In the genomic region with DNA sequence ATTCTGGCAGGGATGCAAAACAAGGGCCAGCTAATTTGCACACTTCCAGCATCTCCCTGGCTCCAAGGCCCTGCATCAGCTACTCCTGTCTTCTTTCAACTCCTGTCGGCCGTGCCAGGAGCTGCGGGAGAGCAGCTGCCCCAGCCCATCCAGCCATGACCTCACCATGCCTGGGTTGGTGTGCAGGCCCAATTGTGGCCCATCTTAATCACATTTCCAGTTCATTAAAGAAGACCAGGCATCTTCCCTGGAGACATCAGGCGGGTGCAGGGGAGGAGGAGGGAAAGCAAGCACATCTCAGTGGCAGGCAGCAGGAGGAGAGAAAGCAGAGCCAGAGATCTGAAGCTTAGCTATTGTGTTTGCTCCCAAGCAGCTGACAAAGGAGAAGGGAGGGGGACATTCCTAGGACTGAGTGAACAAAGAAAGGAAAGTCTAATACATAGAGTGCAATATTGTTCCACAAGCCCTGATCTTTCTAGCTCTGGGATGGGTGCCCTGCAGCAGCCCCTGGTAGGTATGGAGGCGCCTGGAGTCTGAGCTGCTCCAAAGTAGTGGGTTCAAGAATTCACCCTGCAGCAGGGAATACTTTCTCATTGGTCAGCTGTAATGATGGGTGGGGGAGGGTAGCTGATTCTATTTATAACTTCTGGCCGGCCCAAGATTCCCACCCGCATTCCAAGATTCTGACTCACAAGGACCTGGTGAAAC, we compare ENCODE assay signal across 1 cellular context.
A peak's percentile ranks its signal among the peaks of the same experiment; 100 is the strongest.
TF ChIP-seq lines count a peak whose summit lies in the region.

No MANE protein-coding gene starts in this region.

TF ChIP-seq in SK-N-SH treated with all-trans-retinoic acid at 6 μM for 48 hours, 23 proteins besides CTCF, POLR2A, EP300 and RAD21 (continued from another document):
- TF ChIP-seq, protein P1, sequence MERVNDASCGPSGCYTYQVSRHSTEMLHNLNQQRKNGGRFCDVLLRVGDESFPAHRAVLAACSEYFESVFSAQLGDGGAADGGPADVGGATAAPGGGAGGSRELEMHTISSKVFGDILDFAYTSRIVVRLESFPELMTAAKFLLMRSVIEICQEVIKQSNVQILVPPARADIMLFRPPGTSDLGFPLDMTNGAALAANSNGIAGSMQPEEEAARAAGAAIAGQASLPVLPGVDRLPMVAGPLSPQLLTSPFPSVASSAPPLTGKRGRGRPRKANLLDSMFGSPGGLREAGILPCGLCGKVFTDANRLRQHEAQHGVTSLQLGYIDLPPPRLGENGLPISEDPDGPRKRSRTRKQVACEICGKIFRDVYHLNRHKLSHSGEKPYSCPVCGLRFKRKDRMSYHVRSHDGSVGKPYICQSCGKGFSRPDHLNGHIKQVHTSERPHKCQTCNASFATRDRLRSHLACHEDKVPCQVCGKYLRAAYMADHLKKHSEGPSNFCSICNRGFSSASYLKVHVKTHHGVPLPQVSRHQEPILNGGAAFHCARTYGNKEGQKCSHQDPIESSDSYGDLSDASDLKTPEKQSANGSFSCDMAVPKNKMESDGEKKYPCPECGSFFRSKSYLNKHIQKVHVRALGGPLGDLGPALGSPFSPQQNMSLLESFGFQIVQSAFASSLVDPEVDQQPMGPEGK (CRISPR knock-in tag; IDR thresholded peaks at IDR 0.05; ENCODE audit: borderline replicate concordance): 0 out of 2 replicates have a peak, but pooled peaks have one; percentile 70
- TF ChIP-seq, protein P2, sequence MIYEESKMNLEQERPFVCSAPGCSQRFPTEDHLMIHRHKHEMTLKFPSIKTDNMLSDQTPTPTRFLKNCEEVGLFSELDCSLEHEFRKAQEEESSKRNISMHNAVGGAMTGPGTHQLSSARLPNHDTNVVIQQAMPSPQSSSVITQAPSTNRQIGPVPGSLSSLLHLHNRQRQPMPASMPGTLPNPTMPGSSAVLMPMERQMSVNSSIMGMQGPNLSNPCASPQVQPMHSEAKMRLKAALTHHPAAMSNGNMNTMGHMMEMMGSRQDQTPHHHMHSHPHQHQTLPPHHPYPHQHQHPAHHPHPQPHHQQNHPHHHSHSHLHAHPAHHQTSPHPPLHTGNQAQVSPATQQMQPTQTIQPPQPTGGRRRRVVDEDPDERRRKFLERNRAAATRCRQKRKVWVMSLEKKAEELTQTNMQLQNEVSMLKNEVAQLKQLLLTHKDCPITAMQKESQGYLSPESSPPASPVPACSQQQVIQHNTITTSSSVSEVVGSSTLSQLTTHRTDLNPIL (CRISPR knock-in tag; IDR thresholded peaks at IDR 0.05; ENCODE audit: low read depth): peak; percentile 86
- 0 out of 2 replicates have a peak, but pooled peaks have one; percentile 16 for TF ChIP-seq ZNF70 (CRISPR knock-in tag; IDR thresholded peaks at IDR 0.05)
- TF ChIP-seq, protein P3, sequence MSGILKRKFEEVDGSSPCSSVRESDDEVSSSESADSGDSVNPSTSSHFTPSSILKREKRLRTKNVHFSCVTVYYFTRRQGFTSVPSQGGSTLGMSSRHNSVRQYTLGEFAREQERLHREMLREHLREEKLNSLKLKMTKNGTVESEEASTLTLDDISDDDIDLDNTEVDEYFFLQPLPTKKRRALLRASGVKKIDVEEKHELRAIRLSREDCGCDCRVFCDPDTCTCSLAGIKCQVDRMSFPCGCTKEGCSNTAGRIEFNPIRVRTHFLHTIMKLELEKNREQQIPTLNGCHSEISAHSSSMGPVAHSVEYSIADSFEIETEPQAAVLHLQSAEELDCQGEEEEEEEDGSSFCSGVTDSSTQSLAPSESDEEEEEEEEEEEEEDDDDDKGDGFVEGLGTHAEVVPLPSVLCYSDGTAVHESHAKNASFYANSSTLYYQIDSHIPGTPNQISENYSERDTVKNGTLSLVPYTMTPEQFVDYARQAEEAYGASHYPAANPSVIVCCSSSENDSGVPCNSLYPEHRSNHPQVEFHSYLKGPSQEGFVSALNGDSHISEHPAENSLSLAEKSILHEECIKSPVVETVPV (CRISPR knock-in tag; IDR thresholded peaks at IDR 0.05): 0 out of 2 replicates have a peak, but pooled peaks have one; percentile 19
- TF ChIP-seq, protein P4, sequence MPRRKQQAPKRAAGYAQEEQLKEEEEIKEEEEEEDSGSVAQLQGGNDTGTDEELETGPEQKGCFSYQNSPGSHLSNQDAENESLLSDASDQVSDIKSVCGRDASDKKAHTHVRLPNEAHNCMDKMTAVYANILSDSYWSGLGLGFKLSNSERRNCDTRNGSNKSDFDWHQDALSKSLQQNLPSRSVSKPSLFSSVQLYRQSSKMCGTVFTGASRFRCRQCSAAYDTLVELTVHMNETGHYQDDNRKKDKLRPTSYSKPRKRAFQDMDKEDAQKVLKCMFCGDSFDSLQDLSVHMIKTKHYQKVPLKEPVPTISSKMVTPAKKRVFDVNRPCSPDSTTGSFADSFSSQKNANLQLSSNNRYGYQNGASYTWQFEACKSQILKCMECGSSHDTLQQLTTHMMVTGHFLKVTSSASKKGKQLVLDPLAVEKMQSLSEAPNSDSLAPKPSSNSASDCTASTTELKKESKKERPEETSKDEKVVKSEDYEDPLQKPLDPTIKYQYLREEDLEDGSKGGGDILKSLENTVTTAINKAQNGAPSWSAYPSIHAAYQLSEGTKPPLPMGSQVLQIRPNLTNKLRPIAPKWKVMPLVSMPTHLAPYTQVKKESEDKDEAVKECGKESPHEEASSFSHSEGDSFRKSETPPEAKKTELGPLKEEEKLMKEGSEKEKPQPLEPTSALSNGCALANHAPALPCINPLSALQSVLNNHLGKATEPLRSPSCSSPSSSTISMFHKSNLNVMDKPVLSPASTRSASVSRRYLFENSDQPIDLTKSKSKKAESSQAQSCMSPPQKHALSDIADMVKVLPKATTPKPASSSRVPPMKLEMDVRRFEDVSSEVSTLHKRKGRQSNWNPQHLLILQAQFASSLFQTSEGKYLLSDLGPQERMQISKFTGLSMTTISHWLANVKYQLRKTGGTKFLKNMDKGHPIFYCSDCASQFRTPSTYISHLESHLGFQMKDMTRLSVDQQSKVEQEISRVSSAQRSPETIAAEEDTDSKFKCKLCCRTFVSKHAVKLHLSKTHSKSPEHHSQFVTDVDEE (CRISPR knock-in tag; IDR thresholded peaks at IDR 0.05): peak; percentile 55; the same call in 1 of the 2 replicates
- no peak for TF ChIP-seq ARNTL (CRISPR knock-in tag; IDR thresholded peaks at IDR 0.05; ENCODE audit: borderline replicate concordance, low read depth)
- no peak for TF ChIP-seq ZNF565 (CRISPR knock-in tag; conservative IDR thresholded peaks at IDR 0.05; ENCODE audit: low read depth)
- peak; percentile 89 for TF ChIP-seq ISL1 (CRISPR knock-in tag; IDR thresholded peaks at IDR 0.05)
- no peak for TF ChIP-seq BACH2 (CRISPR knock-in tag; IDR thresholded peaks at IDR 0.05; ENCODE audit: borderline replicate concordance)
- TF ChIP-seq CSDC2 (CRISPR knock-in tag; IDR thresholded peaks at IDR 0.05): 0 out of 2 replicates have a peak, but pooled peaks have one; percentile 76
- no peak for TF ChIP-seq ZC3H10 (CRISPR knock-in tag; IDR thresholded peaks at IDR 0.05)
- TF ChIP-seq TOX (CRISPR knock-in tag; IDR thresholded peaks at IDR 0.05; ENCODE audit: borderline replicate concordance): no peak
- TF ChIP-seq GLIS3 (CRISPR knock-in tag; IDR thresholded peaks at IDR 0.05): peak; percentile 14; the same call in 1 of the 2 replicates
- TF ChIP-seq TCF4 (CRISPR knock-in tag; IDR thresholded peaks at IDR 0.05; ENCODE audit: borderline replicate concordance): peak; percentile 97
- no peak for TF ChIP-seq RARB (CRISPR knock-in tag; IDR thresholded peaks at IDR 0.05)
- TF ChIP-seq ZFP3 (CRISPR knock-in tag; IDR thresholded peaks at IDR 0.05): peak; percentile 71
- TF ChIP-seq OSR1 (CRISPR knock-in tag; IDR thresholded peaks at IDR 0.05): no peak
- peak; percentile 81 for TF ChIP-seq SNAI2 (CRISPR knock-in tag; IDR thresholded peaks at IDR 0.05)
- TF ChIP-seq PPARA (CRISPR knock-in tag; IDR thresholded peaks at IDR 0.05; ENCODE audit: borderline replicate concordance): 0 out of 2 replicates have a peak, but pooled peaks have one; percentile 41
- no peak for TF ChIP-seq ESRRG (CRISPR knock-in tag; IDR thresholded peaks at IDR 0.05)
